Comparison of ENCODE assay signal across 12 cellular contexts in genomic region chr12:105960319-105961076, GRCh38.
DNase-seq lines count a peak whose midpoint lies in the region; ATAC-seq and TF ChIP-seq lines count a peak whose summit lies in the region.
"Had no signal": no experiment of that assay in that cellular context is flagged by ENCODE, and none has a peak within 500 bp of the region (broad histone marks: within the 10 kb centered on the region; RNA-seq: fewer than 3 reads in every experiment).

No MANE protein-coding gene starts in this region.

- no peaks in the 10 kb centered on the region for H3K36me3 ChIP-seq in H7 (replicated peaks; ENCODE audit: control insufficient read depth, insufficient read depth, low read length)
- H3K36me3 ChIP-seq: HAP-1 had no signal

- peaks cover 10 to 13% of the 10 kb centered on the region in 2 donors for H3K27me3 Mint-ChIP-seq in natural killer cell (ENCODE audit: low read depth in 2 of 2)

- H3K4me1 Mint-ChIP-seq in natural killer cell, result peaks cover 0 to 4% of the 10 kb centered on the region in 2 donors

- TF ChIP-seq CTCF in epithelial cell of esophagus (IDR thresholded peaks at IDR 0.05; ENCODE audit: insufficient read depth, low read depth, low read length, missing control alignments) (no peak), natural killer cell (IDR thresholded peaks at IDR 0.05) (no peak), GM10266 (IDR thresholded peaks at IDR 0.05; ENCODE audit: control insufficient read depth, insufficient read depth, low read depth, missing control alignments) (no peak)

- no peaks in the 10 kb centered on the region for H3K9me3 Mint-ChIP-seq in natural killer cell

- ATAC-seq in natural killer cell, result peak; percentile 31 to 60 (median 42)
- ATAC-seq: activated T-cell treated with anti-CD3 and anti-CD28 coated beads, Interleukin-2, amount 50 U/mL, for 72 hours had no signal

- intact Hi-C loops in natural killer cell (cut with micrococcal nuclease), result no loop called here
- intact Hi-C loops in head of caudate nucleus (cut with DNase I), result no loop called here

- H3K27ac Mint-ChIP-seq in natural killer cell, result peak overlapping the region in 1 of 2 donors; percentile 44
- H3K27ac Mint-ChIP-seq: activated T-cell treated with anti-CD3 and anti-CD28 coated beads, Interleukin-2, amount 50 U/mL, for 72 hours had no signal

- H3K36me3 Mint-ChIP-seq in natural killer cell, result no peaks in the 10 kb centered on the region

- H3K4me3 ChIP-seq in epithelial cell of esophagus (ENCODE audit: low read length) (no peak overlapping the region), H7 (ENCODE audit: insufficient read depth, low read depth, low read length) (no peak overlapping the region)
- H3K4me3 ChIP-seq: HAP-1 had no signal

- H3K4me3 Mint-ChIP-seq in natural killer cell, result no peak overlapping the region
- H3K4me3 Mint-ChIP-seq: activated T-cell treated with anti-CD3 and anti-CD28 coated beads, Interleukin-2, amount 50 U/mL, for 72 hours had no signal

- no peaks in the 10 kb centered on the region for H3K27me3 ChIP-seq in H7 (ENCODE audit: control insufficient read depth, insufficient read depth, low read length)

- peak; percentile 77 for DNase-seq in DMS53 (lab: John Stamatoyannopoulos, UW)
- peak; percentile 39 for DNase-seq in NCI-H774 (lab: John Stamatoyannopoulos, UW)
- DNase-seq in epithelial cell of esophagus (ENCODE audit: low read depth), result peak; percentile 41
- DNase-seq in natural killer cell, result no peak
- no peak for DNase-seq in H7
- DNase-seq in head of caudate nucleus, result no peak
- DNase-seq in GM10266 (ENCODE audit: extremely low spot score), result no peak
- DNase-seq in NCI-H1105 (lab: John Stamatoyannopoulos, UW), result no peak
- DNase-seq: activated T-cell treated with anti-CD3 and anti-CD28 coated beads, Interleukin-2, amount 50 U/mL, for 72 hours; amygdala; OCI-M1 had no signal

Comparison
In these comparisons a context has a peak if more than half of its experiments do, and no peak if none do; other contexts are left out.
1. DNase-seq: peak in DMS53 (single experiment), NCI-H774 (single experiment) and epithelial cell of esophagus (single experiment); none in natural killer cell (single experiment), H7 (single experiment), head of caudate nucleus (0 of 42), GM10266 (single experiment) and NCI-H1105 (single experiment).